19 cellular contexts compared by ENCODE assay signal in genomic region chr7:143975617-143976016, GRCh38. TPM values are rescaled to one million over a fixed set of nuclear protein-coding genes. Genes with fewer than 3 reads are reported as not detected.
DNase-seq lines count a peak whose midpoint lies in the region; ATAC-seq, FAIRE-seq and TF ChIP-seq lines count a peak whose summit lies in the region.
"Had no signal": no experiment of that assay in that cellular context is flagged by ENCODE, and none has a peak within 500 bp of the region (broad histone marks: within the 10 kb centered on the region; RNA-seq: fewer than 3 reads in every experiment).

No MANE protein-coding gene starts in this region.

- POLR2A ChIA-PET in A549 (lab: Yijun Ruan, JAX): interaction anchor here (3.2 kb wide), 1 partner anchor 74 kb away, joined by 27 read pairs; the partner anchor contains the start of gene TCAF1

- TF ChIP-seq CTCF in A549 (IDR thresholded peaks at IDR 0.05): no peak
- TF ChIP-seq CTCF in OCI-LY3 (IDR thresholded peaks at IDR 0.05; ENCODE audit: low read depth, low read length): peak; percentile 12; the same call in 1 of the 2 replicates
- peak; percentile 26 for TF ChIP-seq CTCF in fibroblast of mammary gland (conservative IDR thresholded peaks at IDR 0.05; ENCODE audit: control insufficient read depth, insufficient read depth, low read depth, low read length)
- TF ChIP-seq CTCF in heart left ventricle (IDR thresholded peaks at IDR 0.05): no peak

- H3K79me2 ChIP-seq in OCI-LY3 (ENCODE audit: low read length): no peaks in the 10 kb centered on the region

- DNase-seq in A549 (ENCODE audit: low read depth in 1 of 2, low spot score in 1 of 2) (peak; percentile 9 to 48), H7 (peak; percentile 54), fibroblast of mammary gland (ENCODE audit: low read depth) (peak; percentile 26), heart left ventricle (no peak), AG20443 (ENCODE audit: low spot score) (no peak), head of caudate nucleus (no peak)
- DNase-seq: activated CD4-positive, CD25-positive, alpha-beta regulatory T cell; activated CD8-positive, alpha-beta memory T cell treated with anti-CD3 and anti-CD28 coated beads, Interleukin-2, amount 50 U/mL, for 4 hours; lower lobe of right lung; NCI-H187 treated with DMSO at 0.1 percent for 48 hours; NCI-H748 treated with DMSO at 0.1 percent for 48 hours; stimulated activated naive CD8-positive, alpha-beta T cell treated with anti-CD3 and anti-CD28 coated beads, Interleukin-15, amount 100 ng/mL, for 72 hours; T-helper 1 cell had no signal

- no peak for FAIRE-seq in A549 (lab: Jason Lieb, UNC)
- FAIRE-seq: GM18507 had no signal

- no peak for TF ChIP-seq EP300 in A549 (IDR thresholded peaks at IDR 0.05)

- H3K36me3 ChIP-seq in H7 (replicated peaks; ENCODE audit: control insufficient read depth, insufficient read depth, low read length): no peaks in the 10 kb centered on the region
- H3K36me3 ChIP-seq in OCI-LY3 (replicated peaks; ENCODE audit: low read depth, low read length): no peaks in the 10 kb centered on the region
- H3K36me3 ChIP-seq in heart left ventricle: no peaks in the 10 kb centered on the region
- H3K36me3 ChIP-seq: lower lobe of right lung, vagina had no signal

- H3K9me3 ChIP-seq in A549 (0 out of 3 replicates have a peak, but pooled peaks cover 4% of the 10 kb centered on the region), OCI-LY3 (ENCODE audit: insufficient read depth, low read length) (no peaks in the 10 kb centered on the region), heart left ventricle (peaks cover 0 to 8% (median 0%) of the 10 kb centered on the region in 12 donors)
- H3K9me3 ChIP-seq: lower lobe of right lung, vagina had no signal

- CTCF ChIA-PET in A549 (lab: Yijun Ruan, JAX): no interaction called here

- H3K4me1 ChIP-seq in A549 (peaks cover 47% of the 10 kb centered on the region), OCI-LY3 (ENCODE audit: low read length) (peaks cover 3% of the 10 kb centered on the region; the same call in 1 of the 2 replicates), heart left ventricle (no peaks in the 10 kb centered on the region)
- H3K4me1 ChIP-seq: lower lobe of right lung, vagina had no signal

- WGBS in A549 (ENCODE audit: missing lambda C conversion rate): 58% methylated on average over 1 of the region's 1 CpG
- 54 to 65% (median 56%) methylated on average over 1 of the region's 1 CpG for WGBS in heart left ventricle, 4 donors

- no peak overlapping the region for H3K9ac ChIP-seq in OCI-LY3 (ENCODE audit: low read length)

- H3K4me3 ChIP-seq in A549 (no peak overlapping the region), H7 (ENCODE audit: insufficient read depth, low read depth, low read length) (no peak overlapping the region), OCI-LY3 (ENCODE audit: low read length) (no peak overlapping the region), fibroblast of mammary gland (ENCODE audit: control insufficient read depth, low read depth, low read length) (no peak overlapping the region), heart left ventricle (no peak overlapping the region)
- H3K4me3 ChIP-seq: lower lobe of right lung, vagina had no signal

- H2AFZ ChIP-seq in OCI-LY3 (ENCODE audit: low read depth, low read length): no peak overlapping the region

- no peaks in the 10 kb centered on the region for H4K20me1 ChIP-seq in OCI-LY3 (ENCODE audit: insufficient read depth, low read length)

- H3K27me3 ChIP-seq in H7 (ENCODE audit: control insufficient read depth, insufficient read depth, low read length) (no peaks in the 10 kb centered on the region), OCI-LY3 (ENCODE audit: low read depth, low read length) (no peaks in the 10 kb centered on the region), heart left ventricle (no peaks in the 10 kb centered on the region)
- H3K27me3 ChIP-seq: vagina had no signal

- ATAC-seq in A549: peak; percentile 47 to 52; a peak in 3 of 6 replicates
- ATAC-seq in HG03196 (IDR thresholded peaks at IDR 0.05; ENCODE audit: unreplicated experiment): no peak
- ATAC-seq in heart left ventricle: no peak
- ATAC-seq: lower lobe of right lung; natural killer cell treated with Interleukin-12 subunit alpha and Interleukin-12 subunit beta and Interleukin-15 and Interleukin-18, amount 100 ng/mL, for 72 hours; stimulated activated naive CD8-positive, alpha-beta T cell treated with anti-CD3 and anti-CD28 coated beads, Interleukin-15, amount 100 ng/mL, for 72 hours had no signal

- H3K27ac ChIP-seq in A549 (peak overlapping the region; percentile 55 to 68; a peak in 3 of 6 replicates), OCI-LY3 (ENCODE audit: low read length) (no peak overlapping the region), heart left ventricle (no peak overlapping the region)
- H3K27ac ChIP-seq: lower lobe of right lung, vagina had no signal

- TF ChIP-seq POLR2A in A549 (IDR thresholded peaks at IDR 0.05; ENCODE audit: low read length) (no peak), heart left ventricle (IDR thresholded peaks at IDR 0.05) (no peak)

- TF ChIP-seq RAD21 in A549 (conservative IDR thresholded peaks at IDR 0.05 in 1 of 2, IDR thresholded peaks at IDR 0.05 in 1 of 2): no peak

- intact Hi-C loops in heart left ventricle (cut with DNase I) (loop anchor here in 1 of 10 donors (10.0 kb wide), 1 partner anchor 159 kb away; no protein-coding TSS in a partner anchor), head of caudate nucleus (cut with DNase I) (no loop called here)

- H3K4me2 ChIP-seq in A549 (no peak overlapping the region), OCI-LY3 (ENCODE audit: low read length) (no peak overlapping the region)

TF ChIP-seq in A549, 52 proteins besides CTCF, POLR2A, EP300 and RAD21 (continues in another document):
- TF ChIP-seq ATOH8 (CRISPR knock-in tag; IDR thresholded peaks at IDR 0.05; ENCODE audit: low read depth): no peak
- no peak for TF ChIP-seq JUNB (IDR thresholded peaks at IDR 0.05)
- TF ChIP-seq CHD2 (IDR thresholded peaks at IDR 0.05; ENCODE audit: low read length, partially characterized antibody): no peak
- no peak for TF ChIP-seq BHLHE40 (IDR thresholded peaks at IDR 0.05; ENCODE audit: low read depth, low read length)
- no peak for TF ChIP-seq CHD4 (IDR thresholded peaks at IDR 0.05; ENCODE audit: borderline replicate concordance)
- no peak for TF ChIP-seq PBX3 (IDR thresholded peaks at IDR 0.05)
- no peak for TF ChIP-seq CBX2 (IDR thresholded peaks at IDR 0.05; ENCODE audit: borderline replicate concordance, low read depth)
- no peak for TF ChIP-seq EHMT2 (IDR thresholded peaks at IDR 0.05; ENCODE audit: low read depth)
- TF ChIP-seq POLR2AphosphoS2 (conservative IDR thresholded peaks at IDR 0.05; ENCODE audit: low read length): no peak
- no peak for TF ChIP-seq MAFK (IDR thresholded peaks at IDR 0.05; ENCODE audit: partially characterized antibody)
- TF ChIP-seq PHF8 (IDR thresholded peaks at IDR 0.05; ENCODE audit: borderline replicate concordance, low read depth): no peak
- no peak for TF ChIP-seq RCOR1 (IDR thresholded peaks at IDR 0.05; ENCODE audit: low read depth, low read length)
- no peak for TF ChIP-seq TFCP2L1 (CRISPR knock-in tag; IDR thresholded peaks at IDR 0.05)
- TF ChIP-seq SREBF2 (IDR thresholded peaks at IDR 0.05): no peak
- no peak for TF ChIP-seq KDM1A (IDR thresholded peaks at IDR 0.05; ENCODE audit: low read depth)
- TF ChIP-seq ZSCAN20 (CRISPR knock-in tag; IDR thresholded peaks at IDR 0.05): no peak
- TF ChIP-seq ESRRA (IDR thresholded peaks at IDR 0.05; ENCODE audit: borderline replicate concordance, low read length): no peak
- no peak for TF ChIP-seq CBX8 (IDR thresholded peaks at IDR 0.05)

RNA-seq across cellular contexts. Expression of gene OR2F1, which starts 21.0 kb away (rescaled TPM):
- polyA plus RNA-seq in A549 (2011; rRNA removed) (not detected in 2 replicates), A549 (2017; fragmentation: RNase III; extraction: RNeasy Plus Mini Kit Qiagen cat#74134 plus additional on column Dnase treatment) (not detected in 3 replicates), heart left ventricle (not detected)
- polyA plus RNA-seq in A549 (2012; cell fraction: cytosol; rRNA removed): not detected in 2 replicates
- polyA plus RNA-seq in A549 (2012; cell fraction: nucleus; rRNA removed): not detected in 2 replicates
- not detected in 2 replicates for polyA minus RNA-seq in A549 (2011; rRNA and poly(A)+ RNA removed)
- total RNA-seq in H7 (2014; rRNA removed; shearing (Covaris generic)): not detected in 2 replicates
- not detected for total RNA-seq in heart left ventricle
- total RNA-seq: lower lobe of right lung; natural killer cell treated with Interleukin-12 subunit alpha and Interleukin-12 subunit beta and Interleukin-15 and Interleukin-18, amount 100 ng/mL, for 72 hours; pulmonary artery endothelial cell; vagina had no signal

RNA-seq across cellular contexts. Expression of gene OR6B1, which starts 24.5 kb away (rescaled TPM):
- not detected in 2 replicates for polyA plus RNA-seq in A549 (2011; rRNA removed)
- not detected in 2 replicates for polyA plus RNA-seq in A549 (2012; cell fraction: cytosol; rRNA removed)
- polyA plus RNA-seq in A549 (2012; cell fraction: nucleus; rRNA removed): not detected in 2 replicates
- polyA plus RNA-seq in A549 (2017; fragmentation: RNase III; extraction: RNeasy Plus Mini Kit Qiagen cat#74134 plus additional on column Dnase treatment): not detected in 3 replicates
- not detected in 2 replicates for polyA minus RNA-seq in A549 (2011; rRNA and poly(A)+ RNA removed)
- total RNA-seq in H7 (2014; rRNA removed; shearing (Covaris generic)): not detected in 2 replicates
- total RNA-seq in heart left ventricle: not detected
- polyA plus RNA-seq in heart left ventricle: not detected
- total RNA-seq: lower lobe of right lung; natural killer cell treated with Interleukin-12 subunit alpha and Interleukin-12 subunit beta and Interleukin-15 and Interleukin-18, amount 100 ng/mL, for 72 hours; pulmonary artery endothelial cell; vagina had no signal

RNA-seq across cellular contexts. Expression of gene OR2F2, which starts 40.6 kb away (rescaled TPM):
- polyA plus RNA-seq in A549 (2011; rRNA removed): not detected in 2 replicates
- polyA plus RNA-seq in A549 (2012; cell fraction: cytosol; rRNA removed): not detected in 2 replicates
- not detected in 2 replicates for polyA plus RNA-seq in A549 (2012; cell fraction: nucleus; rRNA removed)
- polyA plus RNA-seq in A549 (2017; fragmentation: RNase III; extraction: RNeasy Plus Mini Kit Qiagen cat#74134 plus additional on column Dnase treatment): not detected in 3 replicates
- not detected in 2 replicates for polyA minus RNA-seq in A549 (2011; rRNA and poly(A)+ RNA removed)
- not detected in 2 replicates for total RNA-seq in H7 (2014; rRNA removed; shearing (Covaris generic))
- total RNA-seq in heart left ventricle: not detected
- polyA plus RNA-seq in heart left ventricle: not detected
- total RNA-seq: lower lobe of right lung; natural killer cell treated with Interleukin-12 subunit alpha and Interleukin-12 subunit beta and Interleukin-15 and Interleukin-18, amount 100 ng/mL, for 72 hours; pulmonary artery endothelial cell; vagina had no signal

Comparison
In these comparisons a context has a peak if more than half of its experiments do, and no peak if none do; other contexts are left out.
1. ATAC-seq: peak in A549 (2 of 2); none in HG03196 (single experiment) and heart left ventricle (0 of 4).
2. DNase-seq: peak in A549 (2 of 2), H7 (single experiment) and fibroblast of mammary gland (single experiment); none in heart left ventricle (0 of 5), AG20443 (single experiment) and head of caudate nucleus (0 of 42).
3. H3K27ac ChIP-seq: peak in A549 (2 of 2); none in OCI-LY3 (single experiment) and heart left ventricle (0 of 12).
4. CTCF ChIP-seq: peak in OCI-LY3 (single experiment) and fibroblast of mammary gland (single experiment); none in A549 (single experiment) and heart left ventricle (0 of 12).